In genomic region chrX:49042581-49043219, GRCh38 we compare ENCODE assay signal across 6 cellular contexts. TPM values are rescaled to one million over a fixed set of nuclear protein-coding genes. Genes with fewer than 3 reads are reported as not detected.
DNase-seq lines count a peak whose midpoint lies in the region; ATAC-seq and TF ChIP-seq lines count a peak whose summit lies in the region.

No MANE protein-coding gene starts in this region.

- H3K9me3 ChIP-seq in psoas muscle: no peaks in the 10 kb centered on the region

- peak overlapping the region; percentile 96 for H3K27ac ChIP-seq in psoas muscle

- peaks cover 38% of the 10 kb centered on the region for H3K4me1 Mint-ChIP-seq in stimulated activated naive CD8-positive, alpha-beta T cell treated with anti-CD3 and anti-CD28 coated beads, Interleukin-15, Interleukin-2, amounts not matched to agents 100 ng/mL and 50 ng/mL, for 24 hours (ENCODE audit: low read depth)

- no peaks in the 10 kb centered on the region for H3K27me3 ChIP-seq in psoas muscle (ENCODE audit: insufficient read depth in 3 of 3, low read length in 2 of 3)

- TF ChIP-seq CTCF in psoas muscle (IDR thresholded peaks at IDR 0.05): no peak

- H3K9me3 Mint-ChIP-seq in stimulated activated naive CD8-positive, alpha-beta T cell treated with anti-CD3 and anti-CD28 coated beads, Interleukin-15, Interleukin-2, amounts not matched to agents 100 ng/mL and 50 ng/mL, for 24 hours: no peaks in the 10 kb centered on the region

- ATAC-seq in stimulated activated naive CD8-positive, alpha-beta T cell treated with anti-CD3 and anti-CD28 coated beads, Interleukin-15, Interleukin-2, amounts not matched to agents 100 U/mL and 50 U/mL, for 24 hours: no peak
- no peak for ATAC-seq in psoas muscle

- peak overlapping the region; percentile 85 for H3K4me3 ChIP-seq in psoas muscle

- peak overlapping the region; percentile 92 for H3K27ac Mint-ChIP-seq in stimulated activated naive CD8-positive, alpha-beta T cell treated with anti-CD3 and anti-CD28 coated beads, Interleukin-15, Interleukin-2, amounts not matched to agents 100 ng/mL and 50 ng/mL, for 24 hours

- H3K36me3 Mint-ChIP-seq in stimulated activated naive CD8-positive, alpha-beta T cell treated with anti-CD3 and anti-CD28 coated beads, Interleukin-15, Interleukin-2, amounts not matched to agents 100 ng/mL and 50 ng/mL, for 24 hours (ENCODE audit: low read depth): peaks cover 8% of the 10 kb centered on the region

- no peaks in the 10 kb centered on the region for H3K27me3 Mint-ChIP-seq in stimulated activated naive CD8-positive, alpha-beta T cell treated with anti-CD3 and anti-CD28 coated beads, Interleukin-15, Interleukin-2, amounts not matched to agents 100 ng/mL and 50 ng/mL, for 24 hours

- WGBS in psoas muscle, 3 donors: 0 to 45% (median 1%) methylated on average over 12 to 29 of the region's 29 CpGs

- intact Hi-C loops in psoas muscle (cut with DNase I): loop anchor here in 1 of 2 donors (5.0 to 10.0 kb wide), 2 partner anchors 40 to 68 kb away; partner anchors contain the start of genes GRIPAP1 and KCND1

- H3K4me3 Mint-ChIP-seq in stimulated activated naive CD8-positive, alpha-beta T cell treated with anti-CD3 and anti-CD28 coated beads, Interleukin-15, Interleukin-2, amounts not matched to agents 100 ng/mL and 50 ng/mL, for 24 hours: peak overlapping the region; percentile 94

- H3K4me1 ChIP-seq in psoas muscle: peaks cover 2% of the 10 kb centered on the region

- H3K36me3 ChIP-seq in psoas muscle (ENCODE audit: insufficient read depth in 1 of 2, low read depth in 1 of 2): peaks cover 4 to 19% of the 10 kb centered on the region in 2 donors

- DNase-seq in stimulated activated naive CD8-positive, alpha-beta T cell treated with anti-CD3 and anti-CD28 coated beads, Interleukin-15, Interleukin-2, amounts not matched to agents 100 U/mL and 50 U/mL, for 24 hours: no peak
- DNase-seq in dermis blood vessel endothelial cell (peak; percentile 20), psoas muscle (no peak), mucosa of gallbladder (ENCODE audit: low spot score) (no peak), SKM-1 treated with dmso at 0.1 percent for 144 hours (lab: John Stamatoyannopoulos, UW; ENCODE audit: unreplicated experiment) (no peak)

RNA-seq across cellular contexts. Expression of gene TFE3, which starts 0.5 kb away (rescaled TPM):
- total RNA-seq in dermis blood vessel endothelial cell (22.8 and 32.2 TPM in 2 replicates), psoas muscle (10 to 100 TPM; 18.1 to 46.5 (median 30.4) TPM), mucosa of gallbladder (59.5 TPM)
- polyA plus RNA-seq in psoas muscle: 10 to 100 TPM; 16.9 to 55.2 (median 32.3) TPM

RNA-seq across cellular contexts. Expression of gene CCDC120, which starts 16.1 kb away (rescaled TPM):
- total RNA-seq in dermis blood vessel endothelial cell (0.85 and 1.4 TPM in 2 replicates), psoas muscle (1 to 10 TPM in 2 of 4 donors, under 1 TPM in 2; 0.76 to 1.2 (median 0.95) TPM), mucosa of gallbladder (18.8 TPM)
- under 1 TPM; 0.40 to 0.48 (median 0.43) TPM for polyA plus RNA-seq in psoas muscle

RNA-seq across cellular contexts. Expression of gene PRAF2, which starts 31.1 kb away (rescaled TPM):
- 2.7 and 5.5 TPM in 2 replicates for total RNA-seq in dermis blood vessel endothelial cell
- 1 to 10 TPM; 4.3 to 9.1 (median 6.6) TPM for total RNA-seq in psoas muscle
- 10 to 100 TPM in 2 of 3 donors, 1 to 10 TPM in 1; 9.7 to 12.5 (median 11.4) TPM for polyA plus RNA-seq in psoas muscle
- 41.8 TPM for total RNA-seq in mucosa of gallbladder

RNA-seq across cellular contexts. Expression of gene WDR45, which starts 37.0 kb away (rescaled TPM):
- total RNA-seq in dermis blood vessel endothelial cell (26.2 and 27.9 TPM in 2 replicates), psoas muscle (10 to 100 TPM; 67.3 to 85.7 (median 75.0) TPM), mucosa of gallbladder (65.5 TPM)
- 100 to 1,000 TPM in 1 of 3 donors, 10 to 100 TPM in 2; 93.2 to 102 (median 99.4) TPM for polyA plus RNA-seq in psoas muscle

RNA-seq across cellular contexts. Expression of gene GRIPAP1, which starts 40.6 kb away (rescaled TPM):
- total RNA-seq in dermis blood vessel endothelial cell (29.7 and 30.8 TPM in 2 replicates), psoas muscle (10 to 100 TPM; 16.5 to 23.6 (median 19.4) TPM), mucosa of gallbladder (52.7 TPM)
- polyA plus RNA-seq in psoas muscle: 10 to 100 TPM; 12.6 to 17.5 (median 13.4) TPM
